Comparison of ENCODE assay signal across 29 cellular contexts in genomic region chr20:57145089-57145631, GRCh38.
"Had no signal": no experiment of that assay in that cellular context is flagged by ENCODE, and none has a peak within 500 bp of the region (broad histone marks: within the 10 kb centered on the region; RNA-seq: fewer than 3 reads in every experiment).

No MANE protein-coding gene starts in this region.

- ATAC-seq: activated CD4-positive, alpha-beta T cell treated with anti-CD3 and anti-CD28 coated beads for 36 hours; activated CD8-positive, alpha-beta memory T cell treated with anti-CD3 and anti-CD28 coated beads, Interleukin-2, amount 10 ng/mL, durations not matched to agents 7 days and 5 days; activated CD8-positive, alpha-beta T cell treated with anti-CD3 and anti-CD28 coated beads, Interleukin-2, amount 10 ng/mL, durations not matched to agents 7 days and 5 days; activated naive CD4-positive, alpha-beta T cell treated with anti-CD3 and anti-CD28 coated beads, Interleukin-2, amount 50 U/mL, for 72 hours; effector memory CD8-positive, alpha-beta T cell; foreskin keratinocyte; gastrocnemius medialis had no signal

- H3K4me3 ChIP-seq: ascending aorta, breast epithelium, esophagus muscularis mucosa, gastrocnemius medialis had no signal

- DNase-seq: activated CD4-positive, alpha-beta memory T cell treated with anti-CD3 and anti-CD28 coated beads for 36 hours; activated CD4-positive, alpha-beta T cell treated with anti-CD3 and anti-CD28 coated beads for 36 hours; activated CD4-positive, alpha-beta T cell treated with anti-CD3 and anti-CD28 coated beads, Interleukin-2, amount 10 ng/mL, durations not matched to agents 24 days and 14 days; activated CD4-positive, CD25-positive, alpha-beta regulatory T cell; activated CD4-positive, CD25-positive, alpha-beta regulatory T cell treated with anti-CD3 and anti-CD28 coated beads, Interleukin-2, amount 50 U/mL, for 72 hours; activated CD8-positive, alpha-beta memory T cell treated with anti-CD3 and anti-CD28 coated beads, Interleukin-2, amount 10 ng/mL, durations not matched to agents 7 days and 5 days; activated CD8-positive, alpha-beta memory T cell treated with anti-CD3 and anti-CD28 coated beads, Interleukin-2, amount 50 U/mL, for 4 hours; activated CD8-positive, alpha-beta T cell treated with anti-CD3 and anti-CD28 coated beads, Interleukin-2, amount 10 ng/mL, durations not matched to agents 7 days and 5 days; activated gamma-delta T cell; activated naive CD4-positive, alpha-beta T cell; activated naive CD4-positive, alpha-beta T cell treated with anti-CD3 and anti-CD28 coated beads, Interleukin-2, amount 10 ng/mL, durations not matched to agents 7 days and 5 days; activated naive CD8-positive, alpha-beta T cell treated with anti-CD3 and anti-CD28 coated beads, Interleukin-2, amount 10 ng/mL, durations not matched to agents 7 days and 5 days; activated T-cell treated with anti-CD3 and anti-CD28 coated beads, Interleukin-2, amount 50 U/mL, for 1 hour; activated T-cell treated with anti-CD3 and anti-CD28 coated beads, Interleukin-2, amount 50 U/mL, for 48 hours; cortex of kidney; dermis blood vessel endothelial cell; effector CD4-positive, alpha-beta T cell; effector memory CD8-positive, alpha-beta T cell; erythroblast; foreskin keratinocyte; gastrocnemius medialis; T-helper 2 cell had no signal

- H3K27ac Mint-ChIP-seq: activated CD4-positive, alpha-beta memory T cell treated with anti-CD3 and anti-CD28 coated beads for 36 hours; activated CD4-positive, alpha-beta T cell treated with anti-CD3 and anti-CD28 coated beads for 36 hours; activated CD4-positive, alpha-beta T cell treated with anti-CD3 and anti-CD28 coated beads, Interleukin-2, amount 10 ng/mL, durations not matched to agents 24 days and 14 days; activated CD8-positive, alpha-beta memory T cell treated with anti-CD3 and anti-CD28 coated beads, Interleukin-2, amount 10 ng/mL, durations not matched to agents 7 days and 5 days; activated CD8-positive, alpha-beta T cell treated with anti-CD3 and anti-CD28 coated beads, Interleukin-2, amount 10 ng/mL, durations not matched to agents 7 days and 5 days; activated naive CD4-positive, alpha-beta T cell treated with anti-CD3 and anti-CD28 coated beads, Interleukin-2, amount 10 ng/mL, durations not matched to agents 7 days and 5 days; activated naive CD4-positive, alpha-beta T cell treated with anti-CD3 and anti-CD28 coated beads, Interleukin-2, amount 50 U/mL, for 72 hours; activated naive CD8-positive, alpha-beta T cell treated with anti-CD3 and anti-CD28 coated beads, Interleukin-2, amount 10 ng/mL, durations not matched to agents 7 days and 5 days; effector memory CD8-positive, alpha-beta T cell had no signal

- H3K4me1 ChIP-seq: ascending aorta, breast epithelium, foreskin keratinocyte, gastrocnemius medialis had no signal

- H3K9me3 ChIP-seq: ascending aorta, breast epithelium, esophagus muscularis mucosa, gastrocnemius medialis had no signal

- H3K36me3 Mint-ChIP-seq: activated CD4-positive, alpha-beta memory T cell treated with anti-CD3 and anti-CD28 coated beads for 36 hours; activated CD8-positive, alpha-beta memory T cell treated with anti-CD3 and anti-CD28 coated beads, Interleukin-2, amount 10 ng/mL, durations not matched to agents 7 days and 5 days; activated naive CD4-positive, alpha-beta T cell treated with anti-CD3 and anti-CD28 coated beads, Interleukin-2, amount 10 ng/mL, durations not matched to agents 7 days and 5 days; activated naive CD4-positive, alpha-beta T cell treated with anti-CD3 and anti-CD28 coated beads, Interleukin-2, amount 50 U/mL, for 72 hours; brain had no signal

- H3K27me3 ChIP-seq: ascending aorta, breast epithelium had no signal

- H3K36me3 ChIP-seq: ascending aorta, breast epithelium, esophagus muscularis mucosa, gastrocnemius medialis had no signal

- FAIRE-seq: colon had no signal

- H3K4me3 Mint-ChIP-seq: activated CD4-positive, alpha-beta memory T cell treated with anti-CD3 and anti-CD28 coated beads for 36 hours; activated CD4-positive, alpha-beta T cell treated with anti-CD3 and anti-CD28 coated beads for 36 hours; activated CD4-positive, alpha-beta T cell treated with anti-CD3 and anti-CD28 coated beads, Interleukin-2, amount 10 ng/mL, durations not matched to agents 24 days and 14 days; activated CD8-positive, alpha-beta memory T cell treated with anti-CD3 and anti-CD28 coated beads, Interleukin-2, amount 10 ng/mL, durations not matched to agents 7 days and 5 days; activated CD8-positive, alpha-beta T cell treated with anti-CD3 and anti-CD28 coated beads, Interleukin-2, amount 10 ng/mL, durations not matched to agents 7 days and 5 days; activated naive CD4-positive, alpha-beta T cell treated with anti-CD3 and anti-CD28 coated beads, Interleukin-2, amount 10 ng/mL, durations not matched to agents 7 days and 5 days; activated naive CD8-positive, alpha-beta T cell treated with anti-CD3 and anti-CD28 coated beads, Interleukin-2, amount 10 ng/mL, durations not matched to agents 7 days and 5 days; brain; central memory CD8-positive, alpha-beta T cell; effector memory CD8-positive, alpha-beta T cell had no signal

- H3K27ac ChIP-seq: ascending aorta, breast epithelium, esophagus muscularis mucosa, foreskin keratinocyte, gastrocnemius medialis had no signal

- H3K4me1 Mint-ChIP-seq: activated CD4-positive, alpha-beta T cell treated with anti-CD3 and anti-CD28 coated beads for 36 hours; central memory CD8-positive, alpha-beta T cell had no signal

- H3K9me3 Mint-ChIP-seq: activated CD4-positive, alpha-beta T cell treated with anti-CD3 and anti-CD28 coated beads, Interleukin-2, amount 10 ng/mL, durations not matched to agents 24 days and 14 days had no signal
